Comparison of ENCODE assay signal across 20 cellular contexts in the genomic region with DNA sequence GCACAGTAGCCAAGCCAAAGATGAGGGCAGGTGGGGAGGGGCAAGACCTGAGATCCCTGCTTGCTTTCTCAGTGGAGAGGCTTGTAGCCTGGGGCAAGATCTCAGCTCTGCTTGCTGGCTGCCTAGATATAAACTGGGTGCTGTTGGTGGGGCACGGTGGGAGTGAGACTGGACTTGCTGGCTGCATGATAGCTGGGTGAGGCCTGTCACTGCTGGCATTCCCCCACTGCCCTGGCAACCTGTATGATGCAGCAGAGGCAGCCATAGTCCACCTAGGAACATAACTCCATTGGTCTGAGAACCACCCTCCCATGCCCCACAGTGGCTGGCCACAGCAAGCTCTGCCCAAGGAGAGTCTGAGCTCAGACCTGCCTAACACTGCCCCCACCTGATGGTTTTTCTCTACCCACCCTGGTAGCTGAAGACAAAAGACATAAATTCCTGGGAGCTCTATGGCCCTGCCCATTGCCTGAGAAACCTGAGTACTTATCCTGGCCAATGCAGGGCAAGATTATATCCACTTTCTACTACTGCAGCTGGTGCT.
DNase-seq lines count a peak whose midpoint lies in the region; ATAC-seq and TF ChIP-seq lines count a peak whose summit lies in the region.
"Had no signal": no experiment of that assay in that cellular context is flagged by ENCODE, and none has a peak within 500 bp of the region (broad histone marks: within the 10 kb centered on the region; RNA-seq: fewer than 3 reads in every experiment).

No MANE protein-coding gene starts in this region.

- no peak overlapping the region for H3K4me3 Mint-ChIP-seq in endodermal cell
- H3K4me3 Mint-ChIP-seq: CD14-positive monocyte had no signal

- H3K4me3 ChIP-seq in endodermal cell (ENCODE audit: low read length) (no peak overlapping the region), sigmoid colon (no peak overlapping the region), tibial artery (no peak overlapping the region)
- H3K4me3 ChIP-seq: SK-N-MC had no signal

- H3K27ac ChIP-seq in endodermal cell (ENCODE audit: low read depth, low read length) (no peak overlapping the region), sigmoid colon (no peak overlapping the region), tibial artery (no peak overlapping the region)
- H3K27ac ChIP-seq: SK-N-MC had no signal

- no peaks in the 10 kb centered on the region for H3K27me3 Mint-ChIP-seq in endodermal cell (ENCODE audit: insufficient read depth)

- no peak overlapping the region for H3K27ac Mint-ChIP-seq in endodermal cell
- H3K27ac Mint-ChIP-seq: CD14-positive monocyte had no signal

- H3K9ac ChIP-seq in endodermal cell (ENCODE audit: extremely low read depth, low read length, poor library complexity, severe bottlenecking), result no peak overlapping the region

- TF ChIP-seq POLR2A in sigmoid colon (IDR thresholded peaks at IDR 0.05), result no peak

- peak; percentile 26 for TF ChIP-seq CTCF in endodermal cell (conservative IDR thresholded peaks at IDR 0.05)
- TF ChIP-seq CTCF in sigmoid colon (IDR thresholded peaks at IDR 0.05), result no peak
- no peak for TF ChIP-seq CTCF in tibial artery (IDR thresholded peaks at IDR 0.05)

- no peak for ATAC-seq in GM21367 (IDR thresholded peaks at IDR 0.05; ENCODE audit: unreplicated experiment)
- no peak for ATAC-seq in HG03196 (IDR thresholded peaks at IDR 0.05; ENCODE audit: unreplicated experiment)

- intact Hi-C loops in sigmoid colon (cut with DNase I) (no loop called here), tibial artery (cut with DNase I; ENCODE audit: low total_unique reads) (no loop called here)

- peak; percentile 47 for DNase-seq in DMS53 (lab: John Stamatoyannopoulos, UW)
- DNase-seq in DMS53 treated with DMSO at 0.1 percent for 48 hours (lab: John Stamatoyannopoulos, UW; ENCODE audit: unreplicated experiment), result no peak
- DNase-seq in NCI-H69 (lab: John Stamatoyannopoulos, UW), result peak; percentile 35
- DNase-seq in endodermal cell, result peak; percentile 72
- peak; percentile 50 for DNase-seq in sigmoid colon
- DNase-seq in tibial artery, result no peak
- DNase-seq: KBM-7, NCI-H1092, NCI-H1436, NCI-H1930, NCI-H2227 treated with DMSO at 0.1 percent for 48 hours, NCI-H510A, NCI-H82, RPMI8226, SHP77, SW 1271 had no signal

- no peak for TF ChIP-seq EP300 in sigmoid colon (IDR thresholded peaks at IDR 0.05)

- H3K4me1 ChIP-seq in endodermal cell (ENCODE audit: control insufficient read depth, insufficient read depth, low read length) (no peaks in the 10 kb centered on the region), sigmoid colon (no peaks in the 10 kb centered on the region), tibial artery (no peaks in the 10 kb centered on the region)

- H3K27me3 ChIP-seq in endodermal cell (ENCODE audit: control insufficient read depth, insufficient read depth, low read length, poor library complexity, severe bottlenecking) (no peaks in the 10 kb centered on the region), sigmoid colon (no peaks in the 10 kb centered on the region), tibial artery (no peaks in the 10 kb centered on the region)

- peaks cover 5% of the 10 kb centered on the region for H3K9me3 Mint-ChIP-seq in endodermal cell

- no peaks in the 10 kb centered on the region for H3K36me3 Mint-ChIP-seq in endodermal cell (ENCODE audit: low read depth)
- H3K36me3 Mint-ChIP-seq: CD14-positive monocyte had no signal

- H3K36me3 ChIP-seq in endodermal cell (ENCODE audit: control insufficient read depth, insufficient read depth, low read length) (no peaks in the 10 kb centered on the region), sigmoid colon (no peaks in the 10 kb centered on the region), tibial artery (no peaks in the 10 kb centered on the region)

- 100% methylated on average over 1 of the region's 1 CpG; no CpG with 5 or more reads in 1 of the 2 experiments for WGBS in endodermal cell (ENCODE audit: insufficient coverage in 1 of 2, insufficient read length in 1 of 2), 2 experiments
- 50 to 93% methylated on average over 1 of the region's 1 CpG for WGBS in sigmoid colon, 2 donors

- H3K9me3 ChIP-seq in endodermal cell (ENCODE audit: control insufficient read depth, low read length), result no peaks in the 10 kb centered on the region
- peaks cover 0 to 8% (median 4%) of the 10 kb centered on the region in 4 donors for H3K9me3 ChIP-seq in sigmoid colon
- H3K9me3 ChIP-seq in tibial artery, result peaks cover 0 to 7% (median under 1%) of the 10 kb centered on the region in 3 donors

- H3K4me1 Mint-ChIP-seq in endodermal cell, result no peaks in the 10 kb centered on the region
- H3K4me1 Mint-ChIP-seq: CD14-positive monocyte had no signal

Comparison
In these comparisons a context has a peak if more than half of its experiments do, and no peak if none do; other contexts are left out.
1. DNase-seq: peak in DMS53 (single experiment), NCI-H69 (single experiment), endodermal cell (single experiment) and sigmoid colon (single experiment); none in DMS53 treated with DMSO at 0.1 percent for 48 hours (single experiment) and tibial artery (0 of 2).